In the genomic region with DNA sequence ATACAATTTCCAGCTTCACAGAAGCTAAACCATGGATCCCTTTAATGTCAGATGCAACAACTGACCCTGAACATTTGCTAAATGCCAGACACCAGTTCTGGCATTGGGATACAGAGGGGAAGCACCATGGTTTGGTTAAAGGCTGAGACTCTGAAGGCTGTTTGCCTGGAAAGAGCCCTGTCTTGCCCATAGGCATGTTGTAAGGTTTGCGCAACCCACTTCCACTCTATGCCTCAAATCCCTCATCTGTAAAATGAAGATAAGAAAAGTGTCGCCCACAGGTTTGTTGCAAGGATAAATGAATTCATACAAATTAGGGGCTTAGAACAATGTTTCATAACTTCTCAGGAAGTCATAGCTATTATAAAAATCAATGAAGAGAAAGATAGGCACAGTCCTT, we compare ENCODE assay signal across 29 cellular contexts.
"Had no signal": no experiment of that assay in that cellular context is flagged by ENCODE, and none has a peak within 500 bp of the region (broad histone marks: within the 10 kb centered on the region; RNA-seq: fewer than 3 reads in every experiment).

No MANE protein-coding gene starts in this region.

- H3K27ac ChIP-seq: ascending aorta, breast epithelium, cardiac muscle cell, coronary artery, dorsolateral prefrontal cortex, VCaP had no signal

- DNase-seq: activated CD4-positive, alpha-beta memory T cell treated with anti-CD3 and anti-CD28 coated beads, Interleukin-2, amount 10 ng/mL, durations not matched to agents 7 days and 5 days; activated CD4-positive, alpha-beta T cell treated with anti-CD3 and anti-CD28 coated beads for 1 hour; activated CD4-positive, alpha-beta T cell treated with anti-CD3 and anti-CD28 coated beads for 4 hours; activated CD4-positive, alpha-beta T cell treated with anti-CD3 and anti-CD28 coated beads, Interleukin-2, amount 10 ng/mL, durations not matched to agents 7 days and 5 days; activated CD4-positive, alpha-beta T cell treated with anti-CD3 and anti-CD28 coated beads, Interleukin-2, amount 50 U/mL, for 4 hours; activated CD8-positive, alpha-beta memory T cell treated with anti-CD3 and anti-CD28 coated beads, Interleukin-2, amount 50 U/mL, for 48 hours; activated gamma-delta T cell; activated naive CD4-positive, alpha-beta T cell; activated naive CD4-positive, alpha-beta T cell treated with anti-CD3 and anti-CD28 coated beads, Interleukin-2, amount 10 ng/mL, durations not matched to agents 7 days and 5 days; activated naive CD8-positive, alpha-beta T cell treated with anti-CD3 and anti-CD28 coated beads, Interleukin-2, amount 10 ng/mL, durations not matched to agents 7 days and 5 days; activated T-cell treated with anti-CD3 and anti-CD28 coated beads for 4 hours; activated T-cell treated with anti-CD3 and anti-CD28 coated beads, Interleukin-2, amount 50 U/mL, for 24 hours; activated T-cell treated with anti-CD3 and anti-CD28 coated beads, Interleukin-2, amount 50 U/mL, for 72 hours; dorsolateral prefrontal cortex; effector memory CD4-positive, alpha-beta T cell; endodermal cell; foreskin fibroblast; head of caudate nucleus; T-helper 2 cell had no signal

- H3K36me3 ChIP-seq: ascending aorta, breast epithelium, cardiac muscle cell had no signal

- H3K9me3 ChIP-seq: ascending aorta, breast epithelium had no signal

- FAIRE-seq: frontal cortex, TTC549 had no signal

- H3K4me1 ChIP-seq: ascending aorta, breast epithelium had no signal

- H3K4me3 ChIP-seq: ascending aorta, breast epithelium, cardiac muscle cell, coronary artery, dorsolateral prefrontal cortex had no signal

- H3K27me3 ChIP-seq: ascending aorta, breast epithelium, cardiac muscle cell, dorsolateral prefrontal cortex had no signal

- ATAC-seq: activated naive CD4-positive, alpha-beta T cell treated with anti-CD3 and anti-CD28 coated beads, Interleukin-2, amount 50 U/mL, for 72 hours; activated T-cell treated with anti-CD3 and anti-CD28 coated beads, Interleukin-2, amount 50 U/mL, for 72 hours; esophagus mucosa; WTC11 had no signal
